In the genomic region with DNA sequence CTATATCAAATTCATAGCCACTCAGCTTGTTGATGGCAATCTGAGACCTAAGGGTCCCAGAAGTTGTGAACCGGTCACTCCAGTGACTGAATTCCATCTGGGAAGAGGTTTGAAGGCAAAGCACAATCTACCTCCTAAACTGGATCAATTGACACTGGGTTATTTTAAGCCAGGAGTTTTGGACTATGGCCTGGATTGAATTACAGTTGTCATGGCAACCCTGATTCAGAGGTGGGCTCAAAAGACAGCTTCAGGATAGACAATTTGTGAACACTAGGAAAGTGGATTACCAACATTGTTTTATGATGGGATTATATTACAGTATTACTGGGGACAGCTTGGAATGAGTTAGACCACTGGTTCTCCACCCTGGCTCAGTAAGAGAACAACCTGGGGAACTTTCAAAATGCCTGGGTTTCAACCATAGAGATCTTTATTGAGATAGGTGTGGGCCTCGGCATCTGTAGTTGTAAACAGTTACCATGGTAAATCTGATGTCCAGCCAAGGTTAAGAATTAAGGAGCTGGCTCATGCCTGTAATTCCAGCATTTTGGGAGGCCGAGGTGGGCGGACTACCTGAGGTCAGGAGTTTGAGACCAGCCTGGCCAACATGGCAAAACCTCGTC, we compare ENCODE assay signal across 9 cellular contexts. TPM values are rescaled to one million over a fixed set of nuclear protein-coding genes. Genes with fewer than 3 reads are reported as not detected.
DNase-seq lines count a peak whose midpoint lies in the region; ATAC-seq and TF ChIP-seq lines count a peak whose summit lies in the region.
"Had no signal": no experiment of that assay in that cellular context is flagged by ENCODE, and none has a peak within 500 bp of the region (broad histone marks: within the 10 kb centered on the region; RNA-seq: fewer than 3 reads in every experiment).

No MANE protein-coding gene starts in this region.

- in situ Hi-C loops in HAP-1 (cut with MboI; ENCODE audit: low sequenced_read_pairs) (no loop called here), gastrocnemius medialis (cut with MboI; ENCODE audit: low sequenced_read_pairs in 4 of 4) (no loop called here), GM13976 (cut with MboI; ENCODE audit: low sequenced_read_pairs, unreplicated experiment) (no loop called here)

- intact Hi-C loops in gastrocnemius medialis (cut with DNase I; ENCODE audit: low total_unique reads) = no loop called here

- TF ChIP-seq CTCF in gastrocnemius medialis (IDR thresholded peaks at IDR 0.05 in 4 of 5, conservative IDR thresholded peaks at IDR 0.05 in 1 of 5) (no peak), GM13976 (IDR thresholded peaks at IDR 0.05; ENCODE audit: borderline replicate concordance, control extremely low read depth, extremely low read depth, insufficient read depth, missing control alignments) (no peak)

- no peaks in the 10 kb centered on the region for H3K9me3 ChIP-seq in HAP-1
- H3K9me3 ChIP-seq in gastrocnemius medialis = no peaks in the 10 kb centered on the region

- H3K4me3 ChIP-seq in HAP-1 (no peak overlapping the region), gastrocnemius medialis (no peak overlapping the region), H7 (ENCODE audit: insufficient read depth, low read depth, low read length) (no peak overlapping the region)

- TF ChIP-seq POLR2A in gastrocnemius medialis (IDR thresholded peaks at IDR 0.05) = no peak

- no peaks in the 10 kb centered on the region for H3K36me3 ChIP-seq in HAP-1 (replicated peaks)
- H3K36me3 ChIP-seq in gastrocnemius medialis = no peaks in the 10 kb centered on the region
- H3K36me3 ChIP-seq in H7 (replicated peaks; ENCODE audit: control insufficient read depth, insufficient read depth, low read length) = no peaks in the 10 kb centered on the region

- ATAC-seq in gastrocnemius medialis = no peak

- DNase-seq in HAP-1 (ENCODE audit: low spot score in 2 of 2) (peak; percentile 52 to 63), NCI-H345 treated with DMSO at 0.1 percent for 48 hours (lab: John Stamatoyannopoulos, UW; ENCODE audit: unreplicated experiment) (peak; percentile 13), gastrocnemius medialis (no peak), activated gamma-delta T cell (lab: John Stamatoyannopoulos, UW) (no peak), H7 (no peak), GM13976 (ENCODE audit: low spot score) (no peak), T-helper 1 cell (no peak)
- DNase-seq: GF-D8 had no signal

- H3K4me1 ChIP-seq in HAP-1 = peaks cover 30% of the 10 kb centered on the region
- H3K4me1 ChIP-seq in gastrocnemius medialis = peaks cover 20 to 32% of the 10 kb centered on the region in 2 donors

- peak overlapping the region; percentile 83 for H3K27ac ChIP-seq in cingulate gyrus (ENCODE audit: low read depth, low read length)
- peak overlapping the region; percentile 67 to 75 (median 70) for H3K27ac ChIP-seq in gastrocnemius medialis

- H3K27me3 ChIP-seq in HAP-1 (ENCODE audit: low read depth) = no peaks in the 10 kb centered on the region
- H3K27me3 ChIP-seq in gastrocnemius medialis = no peaks in the 10 kb centered on the region
- H3K27me3 ChIP-seq in H7 (ENCODE audit: control insufficient read depth, insufficient read depth, low read length) = no peaks in the 10 kb centered on the region

RNA-seq across cellular contexts. Expression of gene MFSD6, which starts 58.8 kb away (rescaled TPM):
- total RNA-seq in gastrocnemius medialis = 10 to 100 TPM in 3 of 4 donors, 1 to 10 TPM in 1; 9.3 to 20.3 (median 12.5) TPM
- total RNA-seq in H7 (2014; rRNA removed; shearing (Covaris generic)) = 0.63 and 1.6 TPM in 2 replicates

Comparison
In these comparisons a context has a peak if more than half of its experiments do, and no peak if none do; other contexts are left out.
1. DNase-seq: peak in HAP-1 (2 of 2) and NCI-H345 treated with DMSO at 0.1 percent for 48 hours (single experiment); none in gastrocnemius medialis (0 of 2), activated gamma-delta T cell (single experiment), H7 (single experiment), GM13976 (single experiment) and T-helper 1 cell (0 of 5).